In genomic region chr10:96124230-96125141, GRCh38 we compare ENCODE assay signal across 1 cellular context.
TF ChIP-seq lines count a peak whose summit lies in the region.

No MANE protein-coding gene starts in this region.

TF ChIP-seq in SK-N-SH treated with all-trans-retinoic acid at 6 μM for 48 hours, 23 proteins besides CTCF, POLR2A, EP300 and RAD21 (continued from another document):
- TF ChIP-seq, protein P1, sequence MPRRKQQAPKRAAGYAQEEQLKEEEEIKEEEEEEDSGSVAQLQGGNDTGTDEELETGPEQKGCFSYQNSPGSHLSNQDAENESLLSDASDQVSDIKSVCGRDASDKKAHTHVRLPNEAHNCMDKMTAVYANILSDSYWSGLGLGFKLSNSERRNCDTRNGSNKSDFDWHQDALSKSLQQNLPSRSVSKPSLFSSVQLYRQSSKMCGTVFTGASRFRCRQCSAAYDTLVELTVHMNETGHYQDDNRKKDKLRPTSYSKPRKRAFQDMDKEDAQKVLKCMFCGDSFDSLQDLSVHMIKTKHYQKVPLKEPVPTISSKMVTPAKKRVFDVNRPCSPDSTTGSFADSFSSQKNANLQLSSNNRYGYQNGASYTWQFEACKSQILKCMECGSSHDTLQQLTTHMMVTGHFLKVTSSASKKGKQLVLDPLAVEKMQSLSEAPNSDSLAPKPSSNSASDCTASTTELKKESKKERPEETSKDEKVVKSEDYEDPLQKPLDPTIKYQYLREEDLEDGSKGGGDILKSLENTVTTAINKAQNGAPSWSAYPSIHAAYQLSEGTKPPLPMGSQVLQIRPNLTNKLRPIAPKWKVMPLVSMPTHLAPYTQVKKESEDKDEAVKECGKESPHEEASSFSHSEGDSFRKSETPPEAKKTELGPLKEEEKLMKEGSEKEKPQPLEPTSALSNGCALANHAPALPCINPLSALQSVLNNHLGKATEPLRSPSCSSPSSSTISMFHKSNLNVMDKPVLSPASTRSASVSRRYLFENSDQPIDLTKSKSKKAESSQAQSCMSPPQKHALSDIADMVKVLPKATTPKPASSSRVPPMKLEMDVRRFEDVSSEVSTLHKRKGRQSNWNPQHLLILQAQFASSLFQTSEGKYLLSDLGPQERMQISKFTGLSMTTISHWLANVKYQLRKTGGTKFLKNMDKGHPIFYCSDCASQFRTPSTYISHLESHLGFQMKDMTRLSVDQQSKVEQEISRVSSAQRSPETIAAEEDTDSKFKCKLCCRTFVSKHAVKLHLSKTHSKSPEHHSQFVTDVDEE (CRISPR knock-in tag; IDR thresholded peaks at IDR 0.05): no peak
- TF ChIP-seq, protein P2, sequence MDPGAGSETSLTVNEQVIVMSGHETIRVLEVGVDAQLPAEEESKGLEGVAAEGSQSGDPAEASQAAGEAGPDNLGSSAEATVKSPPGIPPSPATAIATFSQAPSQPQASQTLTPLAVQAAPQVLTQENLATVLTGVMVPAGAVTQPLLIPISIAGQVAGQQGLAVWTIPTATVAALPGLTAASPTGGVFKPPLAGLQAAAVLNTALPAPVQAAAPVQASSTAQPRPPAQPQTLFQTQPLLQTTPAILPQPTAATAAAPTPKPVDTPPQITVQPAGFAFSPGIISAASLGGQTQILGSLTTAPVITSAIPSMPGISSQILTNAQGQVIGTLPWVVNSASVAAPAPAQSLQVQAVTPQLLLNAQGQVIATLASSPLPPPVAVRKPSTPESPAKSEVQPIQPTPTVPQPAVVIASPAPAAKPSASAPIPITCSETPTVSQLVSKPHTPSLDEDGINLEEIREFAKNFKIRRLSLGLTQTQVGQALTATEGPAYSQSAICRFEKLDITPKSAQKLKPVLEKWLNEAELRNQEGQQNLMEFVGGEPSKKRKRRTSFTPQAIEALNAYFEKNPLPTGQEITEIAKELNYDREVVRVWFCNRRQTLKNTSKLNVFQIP (CRISPR knock-in tag; IDR thresholded peaks at IDR 0.05; ENCODE audit: borderline replicate concordance, low read depth): no peak
- TF ChIP-seq CSDC2 (CRISPR knock-in tag; IDR thresholded peaks at IDR 0.05): no peak
- no peak for TF ChIP-seq TOX (CRISPR knock-in tag; IDR thresholded peaks at IDR 0.05; ENCODE audit: borderline replicate concordance)
- TF ChIP-seq ZFP30 (CRISPR knock-in tag; IDR thresholded peaks at IDR 0.05): no peak
- TF ChIP-seq PPARA (CRISPR knock-in tag; IDR thresholded peaks at IDR 0.05; ENCODE audit: borderline replicate concordance): no peak
- TF ChIP-seq ZFP3 (CRISPR knock-in tag; IDR thresholded peaks at IDR 0.05): no peak
- TF ChIP-seq ZNF8 (CRISPR knock-in tag; IDR thresholded peaks at IDR 0.05): no peak
- TF ChIP-seq OSR1 (CRISPR knock-in tag; IDR thresholded peaks at IDR 0.05): no peak
